ENCODE assay signal across 10 cellular contexts in genomic region chr12:108063192-108063591, GRCh38.
DNase-seq lines count a peak whose midpoint lies in the region; ATAC-seq and TF ChIP-seq lines count a peak whose summit lies in the region.
"Had no signal": no experiment of that assay in that cellular context is flagged by ENCODE, and none has a peak within 500 bp of the region (broad histone marks: within the 10 kb centered on the region; RNA-seq: fewer than 3 reads in every experiment).

No MANE protein-coding gene starts in this region.

- no peak overlapping the region for H3K27ac ChIP-seq in cardiac muscle cell
- no peak overlapping the region for H3K27ac ChIP-seq in transverse colon

- TF ChIP-seq POLR2A in erythroblast (IDR thresholded peaks at IDR 0.05; ENCODE audit: low read length), result no peak
- TF ChIP-seq POLR2A in transverse colon (IDR thresholded peaks at IDR 0.05), result no peak

- H3K4me3 ChIP-seq in cardiac muscle cell (no peak overlapping the region), transverse colon (no peak overlapping the region)

- ATAC-seq in left ventricle myocardium superior, result no peak
- ATAC-seq in HG03442 (IDR thresholded peaks at IDR 0.05; ENCODE audit: unreplicated experiment), result no peak

- H3K9me3 ChIP-seq in cardiac muscle cell (ENCODE audit: low read depth), result no peaks in the 10 kb centered on the region
- no peaks in the 10 kb centered on the region for H3K9me3 ChIP-seq in transverse colon

- H3K36me3 ChIP-seq in cardiac muscle cell, result no peaks in the 10 kb centered on the region
- no peaks in the 10 kb centered on the region for H3K36me3 ChIP-seq in transverse colon

- H3K36me3 Mint-ChIP-seq in type B pancreatic cell, result no peaks in the 10 kb centered on the region

- 17 to 26% methylated on average over 2 to 3 of the region's 3 CpGs for WGBS in transverse colon (ENCODE audit: low coverage in 1 of 2), 2 donors

- H3K4me3 Mint-ChIP-seq in type B pancreatic cell, result no peak overlapping the region

- DNase-seq in cardiac muscle cell (ENCODE audit: low read depth in 1 of 2, low spot score in 1 of 2) (peak; percentile 18 to 38), left ventricle myocardium superior (no peak), NCI-H69 (lab: John Stamatoyannopoulos, UW) (peak; percentile 41), erythroblast (lab: John Stamatoyannopoulos, UW) (peak; percentile 45 to 68), type B pancreatic cell (ENCODE audit: extremely low spot score, unreplicated experiment) (no peak), transverse colon (no peak), putamen (ENCODE audit: low spot score) (no peak)
- DNase-seq: DMS153; effector memory CD4-positive, alpha-beta T cell had no signal

- H3K4me1 Mint-ChIP-seq in type B pancreatic cell (ENCODE audit: unreplicated experiment), result peaks cover 6% of the 10 kb centered on the region

- TF ChIP-seq CTCF in cardiac muscle cell (IDR thresholded peaks at IDR 0.05; ENCODE audit: low read depth, low read length), result peak; percentile 28
- peak; percentile 72 for TF ChIP-seq CTCF in type B pancreatic cell (conservative IDR thresholded peaks at IDR 0.05)
- peak in 1 of 5 experiments; percentile 7 for TF ChIP-seq CTCF in transverse colon (IDR thresholded peaks at IDR 0.05)

- in situ Hi-C loops in transverse colon (cut with MboI; ENCODE audit: low pct_ligation_motif_present in 1 of 4, low pct_unique_long_range_greater_than_20kb in 1 of 4, low sequenced_read_pairs in 3 of 4), result no loop called here

- H3K4me1 ChIP-seq in cardiac muscle cell (ENCODE audit: low read depth), result no peaks in the 10 kb centered on the region
- H3K4me1 ChIP-seq in transverse colon, result no peaks in the 10 kb centered on the region

- H3K27me3 Mint-ChIP-seq in type B pancreatic cell, result peaks cover 26% of the 10 kb centered on the region

- H3K9me3 Mint-ChIP-seq in type B pancreatic cell, result peaks cover 6% of the 10 kb centered on the region

- intact Hi-C loops in left ventricle myocardium superior (cut with micrococcal nuclease) (no loop called here), transverse colon (cut with DNase I; ENCODE audit: low total_unique reads) (no loop called here)

- H3K27me3 ChIP-seq in cardiac muscle cell, result no peaks in the 10 kb centered on the region
- H3K27me3 ChIP-seq in transverse colon, result no peaks in the 10 kb centered on the region

- no peak for TF ChIP-seq EP300 in transverse colon (IDR thresholded peaks at IDR 0.05; ENCODE audit: low read depth)

- no peak overlapping the region for H3K27ac Mint-ChIP-seq in type B pancreatic cell

Comparison
In these comparisons a context has a peak if more than half of its experiments do, and no peak if none do; other contexts are left out.
1. DNase-seq: peak in cardiac muscle cell (2 of 2), NCI-H69 (single experiment) and erythroblast (2 of 2); none in left ventricle myocardium superior (single experiment), type B pancreatic cell (single experiment), transverse colon (single experiment) and putamen (single experiment).